In the genomic region with DNA sequence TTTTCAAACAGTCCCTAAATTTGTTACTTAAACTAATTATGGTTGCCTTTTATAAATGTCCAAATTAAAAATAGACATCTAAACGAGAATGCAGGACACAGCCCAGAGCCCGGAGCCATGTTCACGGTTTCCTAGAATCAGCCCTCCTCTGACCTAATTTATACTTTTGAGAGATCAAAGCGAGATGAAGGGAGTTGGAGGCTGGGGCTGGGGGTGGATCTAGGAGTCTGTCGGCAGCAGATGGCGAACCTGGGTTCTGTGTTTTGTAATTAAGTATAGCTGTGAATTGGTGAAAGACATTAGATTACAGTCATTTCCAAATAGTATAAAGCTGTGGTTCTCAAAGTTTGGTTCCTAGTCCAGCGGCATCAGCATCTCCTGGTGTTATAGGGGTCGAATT, we compare ENCODE assay signal across 15 cellular contexts.
DNase-seq lines count a peak whose midpoint lies in the region; ATAC-seq lines count a peak whose summit lies in the region.
"Had no signal": no experiment of that assay in that cellular context is flagged by ENCODE, and none has a peak within 500 bp of the region (broad histone marks: within the 10 kb centered on the region; RNA-seq: fewer than 3 reads in every experiment).

No MANE protein-coding gene starts in this region.

- peak overlapping the region; percentile 32 to 92 for H3K4me3 Mint-ChIP-seq in activated T-cell treated with anti-CD3 and anti-CD28 coated beads, Interleukin-2, amount 50 U/mL, for 72 hours
- H3K4me3 Mint-ChIP-seq in stimulated activated memory B cell treated with anti-CD40 and anti-IgM and Interleukin-4, amounts not matched to agents 10 μg/mL and 1 μg/mL and 100 μg/mL, for 72 hours: no peak overlapping the region
- H3K4me3 Mint-ChIP-seq: memory B cell had no signal

- H3K27me3 Mint-ChIP-seq in activated T-cell treated with anti-CD3 and anti-CD28 coated beads, Interleukin-2, amount 50 U/mL, for 72 hours (ENCODE audit: low read depth): no peaks in the 10 kb centered on the region
- H3K27me3 Mint-ChIP-seq in stimulated activated memory B cell treated with anti-CD40 and anti-IgM and Interleukin-4, amounts not matched to agents 10 μg/mL and 1 μg/mL and 100 μg/mL, for 72 hours: no peaks in the 10 kb centered on the region
- H3K27me3 Mint-ChIP-seq: memory B cell had no signal

- H3K23ac ChIP-seq in mesendoderm (ENCODE audit: low read length): no peak overlapping the region

- DNase-seq in activated T-cell treated with anti-CD3 and anti-CD28 coated beads, Interleukin-2, amount 50 U/mL, for 72 hours: no peak
- DNase-seq in activated T-cell treated with anti-CD3 and anti-CD28 coated beads, Interleukin-2, amount 50 U/mL, for 48 hours: no peak
- DNase-seq in NT2/D1 (ENCODE audit: low read depth, low spot score) (no peak), HT-29 (ENCODE audit: low spot score) (no peak), mesendoderm (no peak), LoVo (ENCODE audit: low spot score) (no peak)
- no peak for DNase-seq in activated naive CD4-positive, alpha-beta T cell treated with anti-CD3 and anti-CD28 coated beads, Interleukin-2, amount 50 U/mL, for 72 hours (ENCODE audit: low spot score in 2 of 2)
- DNase-seq: DMS79, NCI-H2227 treated with DMSO at 0.1 percent for 48 hours, pancreas, RPMI8226, T1000 had no signal

- H3K9me3 Mint-ChIP-seq in activated T-cell treated with anti-CD3 and anti-CD28 coated beads, Interleukin-2, amount 50 U/mL, for 72 hours: no peaks in the 10 kb centered on the region
- no peaks in the 10 kb centered on the region for H3K9me3 Mint-ChIP-seq in activated naive CD4-positive, alpha-beta T cell treated with anti-CD3 and anti-CD28 coated beads, Interleukin-2, amount 50 U/mL, for 72 hours
- H3K9me3 Mint-ChIP-seq in stimulated activated memory B cell treated with anti-CD40 and anti-IgM and Interleukin-4, amounts not matched to agents 10 μg/mL and 1 μg/mL and 100 μg/mL, for 72 hours: peaks cover 3% of the 10 kb centered on the region
- H3K9me3 Mint-ChIP-seq: memory B cell had no signal

- peaks cover 42% of the 10 kb centered on the region for H3K4me1 Mint-ChIP-seq in activated T-cell treated with anti-CD3 and anti-CD28 coated beads, Interleukin-2, amount 50 U/mL, for 72 hours (ENCODE audit: low read depth)
- peaks cover 92% of the 10 kb centered on the region for H3K4me1 Mint-ChIP-seq in stimulated activated memory B cell treated with anti-CD40 and anti-IgM and Interleukin-4, amounts not matched to agents 10 μg/mL and 1 μg/mL and 100 μg/mL, for 72 hours

- H4K8ac ChIP-seq in mesendoderm (ENCODE audit: low read depth, low read length): no peak overlapping the region

- WGBS in mesendoderm (ENCODE audit: extremely low coverage, insufficient coverage, low lambda C conversion rate): no CpG with 5 or more reads among the region's 8 CpGs

- H3K4ac ChIP-seq in mesendoderm (ENCODE audit: low read depth, low read length): no peak overlapping the region

- H3K36me3 ChIP-seq in NT2/D1 (ENCODE audit: insufficient read depth, insufficient read length, low read length): no peaks in the 10 kb centered on the region
- no peaks in the 10 kb centered on the region for H3K36me3 ChIP-seq in mesendoderm (ENCODE audit: control insufficient read depth, insufficient read depth, low read length)
- H3K36me3 ChIP-seq: pancreas had no signal

- no peak overlapping the region for H3K27ac ChIP-seq in mesendoderm (ENCODE audit: low read depth, low read length)
- H3K27ac ChIP-seq: foreskin keratinocyte, pancreas had no signal

- H2AK5ac ChIP-seq in mesendoderm (ENCODE audit: low read length): no peak overlapping the region

- no peak overlapping the region for H3K56ac ChIP-seq in mesendoderm (ENCODE audit: low read length)

- H2BK5ac ChIP-seq in mesendoderm (ENCODE audit: low read length): no peak overlapping the region

- H3K4me2 ChIP-seq in mesendoderm (ENCODE audit: low read length): no peak overlapping the region

- H3K4me3 ChIP-seq in NT2/D1 (ENCODE audit: insufficient read length, low read depth) (no peak overlapping the region), mesendoderm (ENCODE audit: low read length) (no peak overlapping the region)
- H3K4me3 ChIP-seq: pancreas had no signal

- H3K79me2 ChIP-seq in mesendoderm (ENCODE audit: control insufficient read depth, insufficient read depth, low read length): no peaks in the 10 kb centered on the region

- no peak overlapping the region for H2BK15ac ChIP-seq in mesendoderm (replicated peaks; ENCODE audit: low read depth)

- peak; percentile 58 to 60 for ATAC-seq in activated T-cell treated with anti-CD3 and anti-CD28 coated beads, Interleukin-2, amount 50 U/mL, for 72 hours (replicated peaks in 1 of 2)
- ATAC-seq in activated naive CD4-positive, alpha-beta T cell treated with anti-CD3 and anti-CD28 coated beads, Interleukin-2, amount 50 U/mL, for 72 hours: peak; percentile 70 to 74
- ATAC-seq in stimulated activated memory B cell treated with anti-CD40 and anti-IgM and Interleukin-4, amounts not matched to agents 10 μg/mL and 1 μg/mL and 100 μg/mL, for 72 hours: no peak

- H3K79me1 ChIP-seq in mesendoderm (ENCODE audit: low read length): no peaks in the 10 kb centered on the region

- no peak overlapping the region for H4K5ac ChIP-seq in mesendoderm (ENCODE audit: low read length)

- no peaks in the 10 kb centered on the region for H3K9me3 ChIP-seq in NT2/D1 (ENCODE audit: insufficient read depth, low read length)
- H3K9me3 ChIP-seq: pancreas had no signal

- H3K4me1 ChIP-seq in NT2/D1 (ENCODE audit: insufficient read depth, insufficient read length) (peaks cover 9% of the 10 kb centered on the region), mesendoderm (ENCODE audit: control insufficient read depth, low read depth, low read length) (peaks cover 2% of the 10 kb centered on the region)
- H3K4me1 ChIP-seq: foreskin keratinocyte had no signal

- no peak overlapping the region for H3K18ac ChIP-seq in mesendoderm (ENCODE audit: low read length)

- H3K27me3 ChIP-seq in NT2/D1 (ENCODE audit: insufficient read depth, insufficient read length) (no peaks in the 10 kb centered on the region), mesendoderm (ENCODE audit: insufficient read depth, low read length, poor library complexity) (no peaks in the 10 kb centered on the region)
- H3K27me3 ChIP-seq: foreskin keratinocyte, pancreas had no signal

- H3K9ac ChIP-seq in NT2/D1 (ENCODE audit: insufficient read length, low read depth) (peak overlapping the region; percentile 13), mesendoderm (ENCODE audit: low read length) (no peak overlapping the region)

- H3K36me3 Mint-ChIP-seq in activated T-cell treated with anti-CD3 and anti-CD28 coated beads, Interleukin-2, amount 50 U/mL, for 72 hours (ENCODE audit: insufficient read depth in 2 of 2): peaks cover 1 to 2% of the 10 kb centered on the region in 2 donors
- peaks cover 0 to 2% of the 10 kb centered on the region in 2 donors for H3K36me3 Mint-ChIP-seq in activated naive CD4-positive, alpha-beta T cell treated with anti-CD3 and anti-CD28 coated beads, Interleukin-2, amount 50 U/mL, for 72 hours
- H3K36me3 Mint-ChIP-seq in stimulated activated memory B cell treated with anti-CD40 and anti-IgM and Interleukin-4, amounts not matched to agents 10 μg/mL and 1 μg/mL and 100 μg/mL, for 72 hours: peaks cover 16% of the 10 kb centered on the region

- H2BK120ac ChIP-seq in mesendoderm (ENCODE audit: low read depth, low read length): no peak overlapping the region

- H3K27ac Mint-ChIP-seq in activated T-cell treated with anti-CD3 and anti-CD28 coated beads, Interleukin-2, amount 50 U/mL, for 72 hours: peak overlapping the region; percentile 97
- H3K27ac Mint-ChIP-seq in activated naive CD4-positive, alpha-beta T cell treated with anti-CD3 and anti-CD28 coated beads, Interleukin-2, amount 50 U/mL, for 72 hours: peak overlapping the region; percentile 9 to 79
- H3K27ac Mint-ChIP-seq in stimulated activated memory B cell treated with anti-CD40 and anti-IgM and Interleukin-4, amounts not matched to agents 10 μg/mL and 1 μg/mL and 100 μg/mL, for 72 hours: peak overlapping the region; percentile 66

Comparison
In these comparisons a context has a peak if more than half of its experiments do, and no peak if none do; other contexts are left out.
1. H3K27ac Mint-ChIP-seq: peak in every context shown above with its lines; median percentile 97 in activated T-cell treated with anti-CD3 and anti-CD28 coated beads, Interleukin-2, amount 50 U/mL, for 72 hours; 66 in stimulated activated memory B cell treated with anti-CD40 and anti-IgM and Interleukin-4, amounts not matched to agents 10 μg/mL and 1 μg/mL and 100 μg/mL, for 72 hours; 44 in activated naive CD4-positive, alpha-beta T cell treated with anti-CD3 and anti-CD28 coated beads, Interleukin-2, amount 50 U/mL, for 72 hours.